In genomic region chr6:109315331-109316129, GRCh38 we compare ENCODE assay signal across 1 cellular context.
TF ChIP-seq lines count a peak whose summit lies in the region.

No MANE protein-coding gene starts in this region.

TF ChIP-seq in GM23338, 12 proteins besides CTCF, POLR2A, EP300 and RAD21 (continued from another document):
- TF ChIP-seq ZNF462 (CRISPR knock-in tag; IDR thresholded peaks at IDR 0.05), result no peak
- no peak for TF ChIP-seq ZNF114 (CRISPR knock-in tag; IDR thresholded peaks at IDR 0.05)
- TF ChIP-seq ETS1 (IDR thresholded peaks at IDR 0.05), result no peak
- no peak for TF ChIP-seq CREB1 (CRISPR knock-in tag; IDR thresholded peaks at IDR 0.05; ENCODE audit: low read depth)
- no peak for TF ChIP-seq EZH2phosphoT487 (IDR thresholded peaks at IDR 0.05; ENCODE audit: unreplicated experiment)
